In genomic region chr9:38012767-38013450, GRCh38 we compare ENCODE assay signal across 22 cellular contexts.
"Had no signal": no experiment of that assay in that cellular context is flagged by ENCODE, and none has a peak within 500 bp of the region (broad histone marks: within the 10 kb centered on the region; RNA-seq: fewer than 3 reads in every experiment).

No MANE protein-coding gene starts in this region.

- ATAC-seq: activated CD8-positive, alpha-beta T cell treated with anti-CD3 and anti-CD28 coated beads for 36 hours; PC-3 had no signal

- H3K9ac ChIP-seq: SK-N-SH had no signal

- H3K36me3 Mint-ChIP-seq: activated naive CD8-positive, alpha-beta T cell treated with anti-CD3 and anti-CD28 coated beads, Interleukin-2, amount 10 ng/mL, durations not matched to agents 7 days and 5 days had no signal

- DNase-seq: activated CD4-positive, CD25-positive, alpha-beta regulatory T cell; activated CD8-positive, alpha-beta memory T cell treated with anti-CD3 and anti-CD28 coated beads, Interleukin-2, amount 50 U/mL, for 48 hours; activated CD8-positive, alpha-beta T cell treated with anti-CD3 and anti-CD28 coated beads for 36 hours; activated naive CD4-positive, alpha-beta T cell treated with anti-CD3 and anti-CD28 coated beads, Interleukin-2, amount 50 U/mL, for 16 hours; activated naive CD8-positive, alpha-beta T cell treated with anti-CD3 and anti-CD28 coated beads, Interleukin-2, amount 10 ng/mL, durations not matched to agents 7 days and 5 days; activated T-cell treated with anti-CD3 and anti-CD28 coated beads, Interleukin-2, amount 50 U/mL, for 1 hour; amniotic stem cell; brain microvascular endothelial cell; cerebellar nuclear complex; MM.1S; NCI-H1105; NCI-H1436 treated with DMSO at 0.1 percent for 48 hours; NCI-H187 treated with DMSO at 0.1 percent for 48 hours; NCI-H2081 treated with DMSO at 0.1 percent for 48 hours; NCI-H446; NCI-H524; PC-3; SK-N-SH; T-helper 1 cell had no signal

- H3K9me2 ChIP-seq: SK-N-SH had no signal

- H3K27ac ChIP-seq: ascending aorta, brain microvascular endothelial cell, cardiac muscle cell, VCaP had no signal

- H3K4me2 ChIP-seq: SK-N-SH had no signal

- H3K9me3 ChIP-seq: ascending aorta, SK-N-SH had no signal

- H3K27me3 Mint-ChIP-seq: activated CD8-positive, alpha-beta T cell treated with anti-CD3 and anti-CD28 coated beads for 36 hours had no signal

- H3K4me3 ChIP-seq: ascending aorta, cardiac muscle cell had no signal

- H3K4me3 Mint-ChIP-seq: activated CD8-positive, alpha-beta T cell treated with anti-CD3 and anti-CD28 coated beads for 36 hours; activated naive CD8-positive, alpha-beta T cell treated with anti-CD3 and anti-CD28 coated beads, Interleukin-2, amount 10 ng/mL, durations not matched to agents 7 days and 5 days had no signal

- H3K36me3 ChIP-seq: cardiac muscle cell had no signal

- H3K9me3 Mint-ChIP-seq: activated CD8-positive, alpha-beta T cell treated with anti-CD3 and anti-CD28 coated beads for 36 hours; activated naive CD8-positive, alpha-beta T cell treated with anti-CD3 and anti-CD28 coated beads, Interleukin-2, amount 10 ng/mL, durations not matched to agents 7 days and 5 days had no signal

- H3K27me3 ChIP-seq: ascending aorta, brain microvascular endothelial cell, cardiac muscle cell had no signal

- H3K27ac Mint-ChIP-seq: activated CD8-positive, alpha-beta T cell treated with anti-CD3 and anti-CD28 coated beads for 36 hours; activated naive CD8-positive, alpha-beta T cell treated with anti-CD3 and anti-CD28 coated beads, Interleukin-2, amount 10 ng/mL, durations not matched to agents 7 days and 5 days had no signal
